ENCODE assay signal across 9 cellular contexts in the genomic region with DNA sequence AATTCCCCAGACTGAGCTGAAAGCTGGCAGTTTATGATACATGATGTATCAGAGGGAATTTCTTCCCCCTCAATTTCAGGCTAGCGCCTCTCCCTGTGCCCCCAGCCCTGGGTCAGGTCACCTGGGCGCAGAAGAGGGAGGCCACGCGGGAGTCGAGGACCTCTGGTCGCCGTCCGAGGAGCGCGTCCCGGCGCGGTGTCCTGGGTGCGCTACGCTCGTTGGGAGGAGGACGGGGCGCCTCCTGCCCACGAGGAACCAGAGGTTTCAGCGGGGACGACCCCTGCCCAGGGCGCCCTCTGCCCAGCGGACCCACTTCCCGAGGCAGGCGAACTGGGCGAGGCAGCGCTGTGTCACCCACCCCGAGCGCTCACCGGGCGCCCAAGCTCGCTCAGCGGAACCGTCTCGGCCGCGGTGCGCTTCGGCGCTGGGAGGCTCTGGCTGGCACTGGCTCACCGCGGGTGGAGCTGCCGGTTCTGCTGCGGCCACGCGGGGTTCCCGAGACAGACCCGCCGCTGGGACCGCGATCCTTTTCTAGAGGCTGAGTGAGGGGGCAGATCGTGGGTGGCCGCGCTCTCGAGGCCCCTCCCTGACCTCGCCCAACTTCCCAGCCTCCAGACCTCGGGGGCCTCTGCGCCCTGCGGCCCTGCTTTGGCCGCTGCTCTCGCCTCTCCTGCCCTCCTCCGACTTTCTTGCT. TPM values are rescaled to one million over a fixed set of nuclear protein-coding genes. Genes with fewer than 3 reads are reported as not detected.
DNase-seq lines count a peak whose midpoint lies in the region; ATAC-seq lines count a peak whose summit lies in the region.
"Had no signal": no experiment of that assay in that cellular context is flagged by ENCODE, and none has a peak within 500 bp of the region (broad histone marks: within the 10 kb centered on the region; RNA-seq: fewer than 3 reads in every experiment).

TSS of gene FAM237B (minus strand) at position 504 of the 694 bp plus-strand sequence. CDS start 1,556 bp downstream, outside the sequence.

- H3K36me3 ChIP-seq in HUES6 (ENCODE audit: control insufficient read depth, insufficient read depth, low read length) (no peaks in the 10 kb centered on the region), esophagus (ENCODE audit: control insufficient read depth in 2 of 2, insufficient read depth in 2 of 2, low read length in 1 of 2) (no peaks in the 10 kb centered on the region)

- DNase-seq in AG20443 (ENCODE audit: low spot score) = peak; percentile 71
- no peak for DNase-seq in naive B cell
- no peak for DNase-seq in HK-2 (ENCODE audit: unreplicated experiment)
- no peak for DNase-seq in activated T-helper 1 cell treated with anti-CD3 and anti-CD28 coated beads, Interleukin-12 subunit alpha, Interleukin-12 subunit beta, Interleukin-2, Interleukin-4 antibody, amounts not matched to agents 30 ng/mL and 10 ng/mL and 1 ng/mL, durations not matched to agents 14 hours and 24 hours and 36 hours (ENCODE audit: low spot score)
- DNase-seq in activated gamma-delta T cell treated with Interleukin-2 at 50 U/mL for 16 hours = no peak

- H3K4me1 Mint-ChIP-seq in naive B cell = peaks cover 0 to 11% (median 10%) of the 10 kb centered on the region in 3 donors
- no peaks in the 10 kb centered on the region for H3K4me1 Mint-ChIP-seq in activated T-helper 1 cell treated with anti-CD3 and anti-CD28 coated beads, Interleukin-12 subunit alpha, Interleukin-12 subunit beta, Interleukin-2, Interleukin-4 antibody, amounts not matched to agents 30 ng/mL and 10 ng/mL and 1 ng/mL, durations not matched to agents 14 hours and 24 hours and 36 hours (ENCODE audit: low read depth)

- ATAC-seq in naive B cell (ENCODE audit: low read depth in 2 of 2) (peak; percentile 25 to 40), GM18498 (IDR thresholded peaks at IDR 0.05; ENCODE audit: unreplicated experiment) (no peak)

- H3K27me3 ChIP-seq in HUES6 (ENCODE audit: control insufficient read depth, insufficient read depth, low read length) (peaks cover 60% of the 10 kb centered on the region), esophagus (ENCODE audit: control insufficient read depth in 1 of 2, insufficient read depth in 2 of 2, low read length in 2 of 2) (peaks cover 0 to 12% of the 10 kb centered on the region in 2 donors)

- intact Hi-C loops in activated T-helper 1 cell treated with anti-CD3 and anti-CD28 coated beads, Interleukin-12 subunit alpha, Interleukin-12 subunit beta, Interleukin-2, Interleukin-4 antibody, amounts not matched to agents 30 ng/mL and 10 ng/mL and 1 ng/mL, durations not matched to agents 14 hours and 24 hours and 36 hours (cut with micrococcal nuclease) = no loop called here

- no peaks in the 10 kb centered on the region for H3K9me3 Mint-ChIP-seq in naive B cell
- no peaks in the 10 kb centered on the region for H3K9me3 Mint-ChIP-seq in activated T-helper 1 cell treated with anti-CD3 and anti-CD28 coated beads, Interleukin-12 subunit alpha, Interleukin-12 subunit beta, Interleukin-2, Interleukin-4 antibody, amounts not matched to agents 30 ng/mL and 10 ng/mL and 1 ng/mL, durations not matched to agents 14 hours and 24 hours and 36 hours

- H3K9me3 ChIP-seq in HUES6 (ENCODE audit: control insufficient read depth, insufficient read depth, low read depth, low read length) (no peaks in the 10 kb centered on the region), esophagus (ENCODE audit: control insufficient read depth in 2 of 2, insufficient read depth in 1 of 2, low read depth in 1 of 2, low read length in 1 of 2) (peaks cover 0 to 2% of the 10 kb centered on the region in 2 donors)

- H3K27ac ChIP-seq in HUES6 (ENCODE audit: low read depth, low read length) (no peak within 1 kb of the TSS), esophagus (ENCODE audit: low read depth in 2 of 2, low read length in 1 of 2) (no peak within 1 kb of the TSS)

- peak within 1 kb of the TSS; percentile 50 for H3K9ac ChIP-seq in HUES6 (ENCODE audit: low read length)

- peaks cover 54 to 61% (median 60%) of the 10 kb centered on the region in 3 donors for H3K27me3 Mint-ChIP-seq in naive B cell
- peaks cover 48% of the 10 kb centered on the region for H3K27me3 Mint-ChIP-seq in activated T-helper 1 cell treated with anti-CD3 and anti-CD28 coated beads, Interleukin-12 subunit alpha, Interleukin-12 subunit beta, Interleukin-2, Interleukin-4 antibody, amounts not matched to agents 30 ng/mL and 10 ng/mL and 1 ng/mL, durations not matched to agents 14 hours and 24 hours and 36 hours (ENCODE audit: insufficient read depth)

- H3K4me3 ChIP-seq in HUES6 (ENCODE audit: low read depth, low read length) = peak within 1 kb of the TSS; percentile 73
- H3K4me3 ChIP-seq in esophagus (ENCODE audit: low read depth in 1 of 2, low read length in 2 of 2) = peak within 1 kb of the TSS; percentile 1 to 18

- peaks cover 0 to 11% of the 10 kb centered on the region in 2 donors for H3K36me3 Mint-ChIP-seq in naive B cell
- H3K36me3 Mint-ChIP-seq in activated T-helper 1 cell treated with anti-CD3 and anti-CD28 coated beads, Interleukin-12 subunit alpha, Interleukin-12 subunit beta, Interleukin-2, Interleukin-4 antibody, amounts not matched to agents 30 ng/mL and 10 ng/mL and 1 ng/mL, durations not matched to agents 14 hours and 24 hours and 36 hours (ENCODE audit: low read depth) = no peaks in the 10 kb centered on the region

- H3K4me1 ChIP-seq in HUES6 (ENCODE audit: control insufficient read depth, insufficient read depth, low read length) = 0 out of 2 replicates have a peak, but pooled peaks cover 8% of the 10 kb centered on the region
- H3K4me1 ChIP-seq in esophagus (ENCODE audit: control insufficient read depth in 2 of 2, insufficient read depth in 2 of 2, low read length in 1 of 2) = peaks cover 0 to 7% of the 10 kb centered on the region in 2 donors

- peak within 1 kb of the TSS in 5 of 8 donors; percentile 9 to 77 (median 63) for H3K4me3 Mint-ChIP-seq in naive B cell
- H3K4me3 Mint-ChIP-seq in activated T-helper 1 cell treated with anti-CD3 and anti-CD28 coated beads, Interleukin-12 subunit alpha, Interleukin-12 subunit beta, Interleukin-2, Interleukin-4 antibody, amounts not matched to agents 30 ng/mL and 10 ng/mL and 1 ng/mL, durations not matched to agents 14 hours and 24 hours and 36 hours = no peak within 1 kb of the TSS

- H3K27ac Mint-ChIP-seq in naive B cell = peak within 1 kb of the TSS in 1 of 6 donors; percentile 71
- no peak within 1 kb of the TSS for H3K27ac Mint-ChIP-seq in activated T-helper 1 cell treated with anti-CD3 and anti-CD28 coated beads, Interleukin-12 subunit alpha, Interleukin-12 subunit beta, Interleukin-2, Interleukin-4 antibody, amounts not matched to agents 30 ng/mL and 10 ng/mL and 1 ng/mL, durations not matched to agents 14 hours and 24 hours and 36 hours

- 3 to 5% methylated on average over 60 to 62 of the region's 62 CpGs for WGBS in esophagus, 2 donors

RNA-seq across cellular contexts. Expression of gene FAM237B, which starts in this region (rescaled TPM):
- polyA plus RNA-seq in esophagus (not detected), naive B cell (ENCODE audit: low read depth in 6 of 6) (not detected)
- total RNA-seq in activated T-helper 1 cell treated with anti-CD3 and anti-CD28 coated beads, Interleukin-12 subunit alpha, Interleukin-12 subunit beta, Interleukin-2, Interleukin-4 antibody, amounts not matched to agents 30 ng/mL and 10 ng/mL and 1 ng/mL, durations not matched to agents 14 hours and 24 hours and 36 hours = not detected in 2 replicates
- total RNA-seq: M059J had no signal

Comparison
In these comparisons a context has a peak if more than half of its experiments do, and no peak if none do; other contexts are left out.
1. Peak in ATAC-seq in naive B cell; RNA of the gene not detected or under 1 TPM.